Comparison of ENCODE assay signal across 20 cellular contexts in genomic region chr6:136990754-136991153, GRCh38. TPM values are rescaled to one million over a fixed set of nuclear protein-coding genes. Genes with fewer than 3 reads are reported as not detected.
DNase-seq lines count a peak whose midpoint lies in the region; ATAC-seq and TF ChIP-seq lines count a peak whose summit lies in the region.
"Had no signal": no experiment of that assay in that cellular context is flagged by ENCODE, and none has a peak within 500 bp of the region (broad histone marks: within the 10 kb centered on the region; RNA-seq: fewer than 3 reads in every experiment).

No MANE protein-coding gene starts in this region.

- H4K20me1 ChIP-seq in SK-N-SH (ENCODE audit: insufficient read depth) (no peaks in the 10 kb centered on the region), hepatocyte (ENCODE audit: insufficient read depth, poor library complexity, severe bottlenecking) (no peaks in the 10 kb centered on the region), smooth muscle cell (ENCODE audit: low read depth) (no peaks in the 10 kb centered on the region)

- H3K4me1 ChIP-seq in SK-N-SH (ENCODE audit: control insufficient read depth in 1 of 2, insufficient read depth in 2 of 2, low read depth in 1 of 2, low read length in 1 of 2) (peaks cover 0 to 29% of the 10 kb centered on the region in 2 experiments; a peak in 2 of 4 replicates), hepatocyte (ENCODE audit: insufficient read depth) (no peaks in the 10 kb centered on the region), smooth muscle cell (ENCODE audit: low read depth) (peaks cover 17% of the 10 kb centered on the region)

- H3F3A ChIP-seq in SK-N-SH (replicated peaks; ENCODE audit: insufficient read depth), result no peaks in the 10 kb centered on the region
- no peaks in the 10 kb centered on the region for H3F3A ChIP-seq in smooth muscle cell (ENCODE audit: low read depth)

- H2AFZ ChIP-seq in SK-N-SH (ENCODE audit: low read depth), result no peak overlapping the region
- no peak overlapping the region for H2AFZ ChIP-seq in hepatocyte
- no peak overlapping the region for H2AFZ ChIP-seq in smooth muscle cell (ENCODE audit: low read depth)

- peak; percentile 94 for DNase-seq in NCI-H146 treated with DMSO at 0.1 percent for 48 hours (lab: John Stamatoyannopoulos, UW; ENCODE audit: unreplicated experiment)
- DNase-seq in SK-N-SH, result peak; percentile 36
- DNase-seq in hepatocyte (ENCODE audit: low spot score), result no peak
- no peak for DNase-seq in smooth muscle cell (lab: John Stamatoyannopoulos, UW; ENCODE audit: unreplicated experiment)
- DNase-seq in erythroblast (lab: John Stamatoyannopoulos, UW), result no peak
- no peak for DNase-seq in islet precursor cell
- DNase-seq in left cardiac atrium, result no peak
- DNase-seq: activated CD4-positive, CD25-positive, alpha-beta regulatory T cell treated with anti-CD3 and anti-CD28 coated beads, Interleukin-2, amount 50 U/mL, for 72 hours; brain microvascular endothelial cell; DND-41; MV-4-11; NCI-H526 treated with DMSO at 0.1 percent for 48 hours; OCI-M1; SHP77 treated with DMSO at 0.1 percent for 48 hours; stimulated activated naive B cell treated with anti-CD40 and anti-IgM and Interleukin-4, amounts not matched to agents 10 μg/mL and 1 μg/mL and 100 μg/mL, for 72 hours; thyroid gland had no signal

- peak in 1 of 2 experiments; percentile 51; a peak in 1 of 4 replicates for TF ChIP-seq EP300 in SK-N-SH (IDR thresholded peaks at IDR 0.05; ENCODE audit: borderline replicate concordance in 1 of 2, low read depth in 1 of 2, low read length in 1 of 2)

- H3K79me2 ChIP-seq in SK-N-SH (ENCODE audit: insufficient read depth), result no peaks in the 10 kb centered on the region
- no peaks in the 10 kb centered on the region for H3K79me2 ChIP-seq in hepatocyte
- H3K79me2 ChIP-seq in smooth muscle cell (ENCODE audit: low read depth), result no peaks in the 10 kb centered on the region

- intact Hi-C loops in left cardiac atrium (cut with DNase I), result no loop called here

- CTCF ChIA-PET in SK-N-SH (lab: Yijun Ruan, JAX), result interaction anchor here (0.6 to 2.9 kb wide), 4 partner anchors 11 to 54 kb away, joined by 3 to 16 read pairs (median 3); partner anchors contain the start of gene IL20RA

- H3K27ac ChIP-seq in SK-N-SH (ENCODE audit: low read depth in 2 of 2, low read length in 1 of 2), result peak overlapping the region in 1 of 2 experiments; percentile 100; a peak in 2 of 4 replicates
- H3K27ac ChIP-seq in hepatocyte, result no peak overlapping the region
- H3K27ac ChIP-seq in smooth muscle cell (ENCODE audit: low read depth), result no peak overlapping the region
- H3K27ac ChIP-seq: brain microvascular endothelial cell, coronary artery, KMS-11, thyroid gland had no signal

- no peak overlapping the region; a peak in 1 of 4 replicates for H3K4me3 ChIP-seq in SK-N-SH (ENCODE audit: low read depth in 2 of 2, low read length in 1 of 2)
- no peak overlapping the region for H3K4me3 ChIP-seq in hepatocyte
- peak overlapping the region; percentile 55 for H3K4me3 ChIP-seq in smooth muscle cell

- no peak for ATAC-seq in left cardiac atrium

- no peak for TF ChIP-seq POLR2A in erythroblast (IDR thresholded peaks at IDR 0.05; ENCODE audit: low read length)

- no peak for TF ChIP-seq RAD21 in SK-N-SH (IDR thresholded peaks at IDR 0.05; ENCODE audit: low read length)

- POLR2A ChIA-PET in SK-N-SH (lab: Yijun Ruan, JAX), result interaction anchor here (0.7 to 4.6 kb wide), 9 partner anchors 10 to 69 kb away, joined by 3 to 66 read pairs (median 14); partner anchors contain the start of genes IL20RA and SLC35D3

- H3K4me2 ChIP-seq in SK-N-SH (no peak overlapping the region), hepatocyte (peak overlapping the region; percentile 98), smooth muscle cell (peak overlapping the region; percentile 95)
- H3K4me2 ChIP-seq: KMS-11 had no signal

- H3K9me3 ChIP-seq in SK-N-SH (no peaks in the 10 kb centered on the region), hepatocyte (ENCODE audit: low read depth) (no peaks in the 10 kb centered on the region), smooth muscle cell (replicated peaks; ENCODE audit: low read depth) (no peaks in the 10 kb centered on the region)
- H3K9me3 ChIP-seq: thyroid gland had no signal

- no peak for TF ChIP-seq CTCF in SK-N-SH (IDR thresholded peaks at IDR 0.05)
- no peak for TF ChIP-seq CTCF in hepatocyte (IDR thresholded peaks at IDR 0.05; ENCODE audit: poor library complexity)
- TF ChIP-seq CTCF in smooth muscle cell (IDR thresholded peaks at IDR 0.05; ENCODE audit: borderline replicate concordance, insufficient read depth, poor library complexity, severe bottlenecking), result no peak

- peaks cover 9% of the 10 kb centered on the region; the same call in 1 of the 2 replicates for H3K27me3 ChIP-seq in SK-N-SH (ENCODE audit: insufficient read depth)
- H3K27me3 ChIP-seq in hepatocyte, result peaks cover 29% of the 10 kb centered on the region
- H3K27me3 ChIP-seq in smooth muscle cell (ENCODE audit: low read depth), result no peaks in the 10 kb centered on the region
- H3K27me3 ChIP-seq: thyroid gland had no signal

- H3K9ac ChIP-seq in SK-N-SH (no peak overlapping the region), smooth muscle cell (ENCODE audit: low read depth) (no peak overlapping the region)
- H3K9ac ChIP-seq: KMS-11 had no signal

- no peaks in the 10 kb centered on the region for H3K36me3 ChIP-seq in SK-N-SH (replicated peaks in 1 of 2; ENCODE audit: control insufficient read depth in 1 of 2, insufficient read depth in 2 of 2, low read length in 1 of 2)
- no peaks in the 10 kb centered on the region for H3K36me3 ChIP-seq in hepatocyte (replicated peaks; ENCODE audit: insufficient read depth, low read depth)
- H3K36me3 ChIP-seq in smooth muscle cell (ENCODE audit: low read depth), result no peaks in the 10 kb centered on the region
- H3K36me3 ChIP-seq: brain microvascular endothelial cell, thyroid gland had no signal

- 31% methylated on average over 3 of the region's 3 CpGs for WGBS in SK-N-SH (ENCODE audit: low lambda C conversion rate)
- whole genome bisulfite sequencing in hepatocyte (ENCODE audit: low lambda C conversion rate, missing lambda C conversion rate), result 52% methylated on average over 3 of the region's 3 CpGs
- WGBS in smooth muscle cell (ENCODE audit: low lambda C conversion rate), result 30% methylated on average over 3 of the region's 3 CpGs

- H3K9me2 ChIP-seq in SK-N-SH (no peaks in the 10 kb centered on the region), hepatocyte (replicated peaks; ENCODE audit: insufficient read depth) (no peaks in the 10 kb centered on the region)

TF ChIP-seq in SK-N-SH, 30 proteins besides CTCF, POLR2A, EP300 and RAD21:
- TF ChIP-seq CHD2 (IDR thresholded peaks at IDR 0.05; ENCODE audit: low read length, partially characterized antibody), result peak; percentile 39
- TF ChIP-seq GATA2 (CRISPR knock-in tag; IDR thresholded peaks at IDR 0.05), result peak; percentile 44; the same call in 1 of the 2 replicates
- no peak for TF ChIP-seq MEF2A (IDR thresholded peaks at IDR 0.05; ENCODE audit: borderline replicate concordance, low read depth)
- no peak for TF ChIP-seq POLR2AphosphoS5 (IDR thresholded peaks at IDR 0.05; ENCODE audit: low read depth, low read length)
- TF ChIP-seq ELF1 (IDR thresholded peaks at IDR 0.05), result no peak
- no peak for TF ChIP-seq RCOR1 (IDR thresholded peaks at IDR 0.05; ENCODE audit: low read length)

RNA-seq across cellular contexts. Expression of gene IL20RA, which starts 54.0 kb away (rescaled TPM):
- polyA plus RNA-seq in SK-N-SH (2012; rRNA removed) (0.10 and 0.29 TPM in 2 replicates), hepatocyte (0.52 TPM in 1 of 2 replicates, not detected in the other), smooth muscle cell (0.46 TPM in 1 of 2 replicates, not detected in the other)
- 0.30 and 0.55 TPM in 2 replicates for polyA plus RNA-seq in SK-N-SH (2012; cell fraction: cytosol; rRNA removed)
- 0.10 and 0.12 TPM in 2 replicates for polyA plus RNA-seq in SK-N-SH (2012; cell fraction: nucleus; rRNA removed)
- total RNA-seq in hepatocyte (0.32 and 0.63 TPM in 2 replicates), smooth muscle cell (2.9 and 3.8 TPM in 2 replicates), left cardiac atrium (1 to 10 TPM; 1.0 to 3.5 TPM)
- total RNA-seq: activated T-helper 1 cell treated with anti-CD3 and anti-CD28 coated beads, Interleukin-12 subunit alpha, Interleukin-12 subunit beta, Interleukin-2, Interleukin-4 antibody, amounts not matched to agents 30 ng/mL and 10 ng/mL and 1 ng/mL, durations not matched to agents 14 hours and 24 hours and 36 hours; endothelial cell of umbilical vein had no signal
- polyA plus RNA-seq: endothelial cell of umbilical vein had no signal

Comparison
In these comparisons a context has a peak if more than half of its experiments do, and no peak if none do; other contexts are left out.
1. DNase-seq: peak in NCI-H146 treated with DMSO at 0.1 percent for 48 hours (single experiment) and SK-N-SH (single experiment); none in hepatocyte (single experiment), smooth muscle cell (single experiment), erythroblast (0 of 2), islet precursor cell (single experiment) and left cardiac atrium (single experiment).